15 cellular contexts compared by ENCODE assay signal in the genomic region with DNA sequence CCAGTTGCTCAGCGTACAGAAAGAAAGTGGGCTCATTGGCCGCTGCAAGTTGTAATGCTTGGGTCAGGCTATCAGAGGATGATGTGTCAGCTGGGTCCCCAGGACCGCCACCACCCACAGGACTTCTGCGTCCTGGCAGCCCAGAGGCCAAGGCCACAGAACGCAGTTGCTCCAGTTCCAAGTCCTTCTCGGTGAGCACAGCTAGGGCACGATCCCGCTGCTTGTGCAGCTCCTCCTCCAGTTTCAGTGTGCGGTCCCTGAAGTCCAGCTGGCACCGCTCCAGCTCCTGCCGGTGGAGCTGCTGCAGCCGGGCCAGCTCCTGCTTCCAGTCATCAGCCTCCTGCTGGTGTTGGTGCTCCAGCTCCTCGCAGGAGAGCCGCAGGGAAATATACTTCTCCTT. TPM values are rescaled to one million over a fixed set of nuclear protein-coding genes. Genes with fewer than 3 reads are reported as not detected.
DNase-seq lines count a peak whose midpoint lies in the region; ATAC-seq, FAIRE-seq and TF ChIP-seq lines count a peak whose summit lies in the region.
"Had no signal": no experiment of that assay in that cellular context is flagged by ENCODE, and none has a peak within 500 bp of the region (broad histone marks: within the 10 kb centered on the region; RNA-seq: fewer than 3 reads in every experiment).

No MANE protein-coding gene starts in this region.

- H3K27me3 ChIP-seq in K562 (ENCODE audit: control insufficient read depth in 2 of 2, insufficient read depth in 2 of 2, low read length in 2 of 2): no peaks in the 10 kb centered on the region
- H3K27me3 ChIP-seq in left ventricle myocardium inferior (ENCODE audit: low read depth): no peaks in the 10 kb centered on the region
- no peaks in the 10 kb centered on the region for H3K27me3 ChIP-seq in gastrocnemius medialis
- H3K27me3 ChIP-seq in naive thymus-derived CD4-positive, alpha-beta T cell (ENCODE audit: control insufficient read depth in 2 of 2, insufficient read depth in 2 of 2, low read length in 2 of 2): no peaks in the 10 kb centered on the region
- H3K27me3 ChIP-seq: breast epithelium had no signal

- ATAC-seq in K562: no peak
- peak; percentile 20 to 43 for ATAC-seq in gastrocnemius medialis
- ATAC-seq in activated CD8-positive, alpha-beta T cell treated with anti-CD3 and anti-CD28 coated beads, Interleukin-2, amount 10 ng/mL, durations not matched to agents 7 days and 5 days: no peak
- ATAC-seq in naive thymus-derived CD4-positive, alpha-beta T cell: no peak
- ATAC-seq: activated T-cell treated with anti-CD3 and anti-CD28 coated beads, Interleukin-2, amount 50 U/mL, for 4 hours had no signal

- no peak overlapping the region for H3K4me2 ChIP-seq in K562 (ENCODE audit: insufficient read depth, low read length)

- H3K27ac Mint-ChIP-seq in activated CD8-positive, alpha-beta T cell treated with anti-CD3 and anti-CD28 coated beads, Interleukin-2, amount 10 ng/mL, durations not matched to agents 7 days and 5 days: no peak overlapping the region
- peak overlapping the region in 1 of 9 donors; percentile 26 for H3K27ac Mint-ChIP-seq in naive thymus-derived CD4-positive, alpha-beta T cell
- H3K27ac Mint-ChIP-seq: IgD-negative memory B cell had no signal

- POLR2A ChIA-PET in HEK293 (lab: Yijun Ruan, JAX): no interaction called here
- POLR2A ChIA-PET in K562 (lab: Yijun Ruan, JAX): interaction anchor here (0.6 to 1.5 kb wide), 5 partner anchors 8 to 1930 kb away, joined by 3 to 5 read pairs (median 4); no protein-coding TSS in a partner anchor
- POLR2A ChIA-PET in activated CD8-positive, alpha-beta T cell treated with anti-CD3 and anti-CD28 coated beads, Interleukin-2, amount 10 ng/mL, durations not matched to agents 7 days and 5 days (lab: Charles Lee): interaction anchor here (1.1 kb wide), 1 partner anchor 190 kb away, joined by 5 read pairs; a partner anchor contains a TSS
- POLR2A ChIA-PET in naive thymus-derived CD4-positive, alpha-beta T cell (lab: Charles Lee): no interaction called here

- TF ChIP-seq CTCF in HEK293 (tag by site-specific recombination; IDR thresholded peaks at IDR 0.05): 0 out of 2 replicates have a peak, but pooled peaks have one; percentile 34
- TF ChIP-seq CTCF in K562 (IDR thresholded peaks at IDR 0.05 in 2 of 3, conservative IDR thresholded peaks at IDR 0.05 in 1 of 3; ENCODE audit: insufficient read depth in 2 of 3, low read depth in 1 of 3, low read length in 3 of 3): no peak
- TF ChIP-seq CTCF in left ventricle myocardium inferior (IDR thresholded peaks at IDR 0.05; ENCODE audit: borderline replicate concordance): peak; percentile 35
- no peak for TF ChIP-seq CTCF in gastrocnemius medialis (IDR thresholded peaks at IDR 0.05 in 4 of 5, conservative IDR thresholded peaks at IDR 0.05 in 1 of 5)

- TF ChIP-seq RAD21 in K562 (CRISPR knock-in tag; conservative IDR thresholded peaks at IDR 0.05 in 1 of 2, IDR thresholded peaks at IDR 0.05 in 1 of 2): no peak

- H3K9me1 ChIP-seq in K562 (ENCODE audit: control insufficient read depth, insufficient read depth, low read length): peaks cover 5% of the 10 kb centered on the region

- DNase-seq in K562 (ENCODE audit: extremely low read depth in 1 of 4, low spot score in 3 of 4) (no peak), left ventricle myocardium inferior (peak; percentile 82), gastrocnemius medialis (peak; percentile 45 to 78)
- no peak for DNase-seq in activated effector memory CD4-positive, alpha-beta T cell treated with Interleukin-2 at 50 U/mL for 16 hours
- DNase-seq in activated CD8-positive, alpha-beta T cell treated with anti-CD3 and anti-CD28 coated beads, Interleukin-2, amount 10 ng/mL, durations not matched to agents 7 days and 5 days: no peak
- DNase-seq in naive thymus-derived CD4-positive, alpha-beta T cell: no peak
- DNase-seq: activated T-cell treated with anti-CD3 and anti-CD28 coated beads, Interleukin-2, amount 50 U/mL, for 4 hours; NCI-H1417; NCI-H526; T-helper 2 cell had no signal

- peaks cover 6% of the 10 kb centered on the region; the same call in 1 of the 2 replicates for H3K4me1 ChIP-seq in HEK293 (ENCODE audit: control insufficient read depth, insufficient read depth, low read length)
- peaks cover 17 to 28% of the 10 kb centered on the region in 2 experiments; a peak in 4 of 5 replicates for H3K4me1 ChIP-seq in K562 (replicated peaks in 1 of 2; ENCODE audit: control insufficient read depth in 2 of 2, insufficient read depth in 2 of 2, low read length in 2 of 2)
- peaks cover 74% of the 10 kb centered on the region for H3K4me1 ChIP-seq in left ventricle myocardium inferior
- peaks cover 46 to 52% of the 10 kb centered on the region in 2 donors for H3K4me1 ChIP-seq in gastrocnemius medialis
- peaks cover 37 to 43% of the 10 kb centered on the region in 2 donors for H3K4me1 ChIP-seq in naive thymus-derived CD4-positive, alpha-beta T cell (ENCODE audit: control insufficient read depth in 2 of 2, insufficient read depth in 2 of 2, low read length in 2 of 2)

- H3K27ac ChIP-seq in HEK293 (ENCODE audit: extremely low read depth, low read depth, low read length): no peak overlapping the region
- no peak overlapping the region for H3K27ac ChIP-seq in K562 (ENCODE audit: extremely low read depth, low read depth, low read length)
- peak overlapping the region; percentile 38 for H3K27ac ChIP-seq in left ventricle myocardium inferior (replicated peaks)
- peak overlapping the region in 1 of 4 donors; percentile 50 for H3K27ac ChIP-seq in gastrocnemius medialis
- H3K27ac ChIP-seq in naive thymus-derived CD4-positive, alpha-beta T cell (ENCODE audit: low read depth, low read length): no peak overlapping the region
- H3K27ac ChIP-seq: breast epithelium had no signal

- CTCF ChIA-PET in HEK293 (lab: Yijun Ruan, JAX): no interaction called here
- CTCF ChIA-PET in K562 (lab: Yijun Ruan, JAX; ENCODE audit: low intra/inter-chr PET ratio): no interaction called here
- CTCF ChIA-PET in activated CD8-positive, alpha-beta T cell treated with anti-CD3 and anti-CD28 coated beads, Interleukin-2, amount 10 ng/mL, durations not matched to agents 7 days and 5 days (lab: Charles Lee): no interaction called here
- CTCF ChIA-PET in naive thymus-derived CD4-positive, alpha-beta T cell (lab: Charles Lee): interaction anchor here (1.1 kb wide), 1 partner anchor 138 kb away, joined by 3 read pairs; no protein-coding TSS in a partner anchor

- no peak overlapping the region for H2AFZ ChIP-seq in K562 (ENCODE audit: low read depth, low read length)

- peaks cover 35% of the 10 kb centered on the region for H3K36me3 Mint-ChIP-seq in activated CD8-positive, alpha-beta T cell treated with anti-CD3 and anti-CD28 coated beads, Interleukin-2, amount 10 ng/mL, durations not matched to agents 7 days and 5 days (ENCODE audit: low read depth)
- peaks cover 8 to 57% (median 15%) of the 10 kb centered on the region in 5 donors for H3K36me3 Mint-ChIP-seq in naive thymus-derived CD4-positive, alpha-beta T cell

- H3K27me3 Mint-ChIP-seq in activated CD8-positive, alpha-beta T cell treated with anti-CD3 and anti-CD28 coated beads, Interleukin-2, amount 10 ng/mL, durations not matched to agents 7 days and 5 days (ENCODE audit: low read depth): no peaks in the 10 kb centered on the region
- H3K27me3 Mint-ChIP-seq in naive thymus-derived CD4-positive, alpha-beta T cell: no peaks in the 10 kb centered on the region
- H3K27me3 Mint-ChIP-seq: IgD-negative memory B cell had no signal

- no peaks in the 10 kb centered on the region for H3K9me3 Mint-ChIP-seq in activated CD8-positive, alpha-beta T cell treated with anti-CD3 and anti-CD28 coated beads, Interleukin-2, amount 10 ng/mL, durations not matched to agents 7 days and 5 days (ENCODE audit: insufficient read depth)
- H3K9me3 Mint-ChIP-seq in naive thymus-derived CD4-positive, alpha-beta T cell: peaks cover 0 to 2% (median 0%) of the 10 kb centered on the region in 11 donors
- H3K9me3 Mint-ChIP-seq: activated T-cell treated with anti-CD3 and anti-CD28 coated beads, Interleukin-2, amount 50 U/mL, for 4 hours; IgD-negative memory B cell had no signal

- peak overlapping the region in 1 of 2 experiments; percentile 50; a peak in 2 of 4 replicates for H3K9ac ChIP-seq in K562 (ENCODE audit: insufficient read depth in 1 of 2, low read depth in 2 of 2, low read length in 2 of 2)

- intact Hi-C loops in K562 (cut with micrococcal nuclease): no loop called here
- intact Hi-C loops in left ventricle myocardium inferior (cut with micrococcal nuclease): no loop called here
- intact Hi-C loops in gastrocnemius medialis (cut with DNase I; ENCODE audit: low total_unique reads): loop anchor here (10.0 kb wide), 1 partner anchor 872 kb away; a partner anchor contains a TSS
- intact Hi-C loops in naive thymus-derived CD4-positive, alpha-beta T cell (cut with micrococcal nuclease): loop anchor here in 1 of 2 donors (10.0 kb wide), 1 partner anchor 552 kb away; no protein-coding TSS in a partner anchor

- no peak for TF ChIP-seq EP300 in K562 (IDR thresholded peaks at IDR 0.05; ENCODE audit: low read length)

- no peak for FAIRE-seq in K562 (lab: Jason Lieb, UNC)

- TF ChIP-seq POLR2A in K562 (conservative IDR thresholded peaks at IDR 0.05): no peak
- TF ChIP-seq POLR2A in gastrocnemius medialis (IDR thresholded peaks at IDR 0.05): no peak

- peaks cover 23% of the 10 kb centered on the region for H4K20me1 ChIP-seq in K562 (replicated peaks; ENCODE audit: control insufficient read depth, insufficient read depth, low read length)

- peaks cover 46% of the 10 kb centered on the region for H3K4me1 Mint-ChIP-seq in activated CD8-positive, alpha-beta T cell treated with anti-CD3 and anti-CD28 coated beads, Interleukin-2, amount 10 ng/mL, durations not matched to agents 7 days and 5 days (ENCODE audit: low read depth)
- H3K4me1 Mint-ChIP-seq in naive thymus-derived CD4-positive, alpha-beta T cell: peaks cover 43 to 88% (median 79%) of the 10 kb centered on the region in 7 donors

- H3K79me2 ChIP-seq in K562 (ENCODE audit: control insufficient read depth, insufficient read depth, low read length): peaks cover 20% of the 10 kb centered on the region

- H3K9me3 ChIP-seq in HEK293 (ENCODE audit: control insufficient read depth, insufficient read depth, low read depth, low read length) (no peaks in the 10 kb centered on the region), K562 (replicated peaks; ENCODE audit: control insufficient read depth, insufficient read depth, low read depth, low read length) (peaks cover 6% of the 10 kb centered on the region; the same call in 1 of the 2 replicates), left ventricle myocardium inferior (replicated peaks) (no peaks in the 10 kb centered on the region), gastrocnemius medialis (no peaks in the 10 kb centered on the region)
- H3K9me3 ChIP-seq in naive thymus-derived CD4-positive, alpha-beta T cell (ENCODE audit: control insufficient read depth in 2 of 3, low read length in 3 of 3): no peaks in the 10 kb centered on the region
- H3K9me3 ChIP-seq: breast epithelium had no signal

- H3K36me3 ChIP-seq in HEK293 (ENCODE audit: control insufficient read depth in 2 of 2, insufficient read depth in 1 of 2, low read length in 2 of 2) (peaks cover 0 to 46% of the 10 kb centered on the region in 2 experiments; a peak in 1 of 3 replicates), K562 (ENCODE audit: control insufficient read depth, insufficient read depth, low read length) (peaks cover 41% of the 10 kb centered on the region), left ventricle myocardium inferior (peaks cover 25% of the 10 kb centered on the region), gastrocnemius medialis (peaks cover 0 to 20% of the 10 kb centered on the region in 2 donors)
- peaks cover 0 to 43% (median 6%) of the 10 kb centered on the region in 3 experiments for H3K36me3 ChIP-seq in naive thymus-derived CD4-positive, alpha-beta T cell (ENCODE audit: control insufficient read depth in 2 of 3, insufficient read depth in 3 of 3, low read length in 3 of 3)
- H3K36me3 ChIP-seq: breast epithelium had no signal

- H3K4me3 Mint-ChIP-seq in activated CD8-positive, alpha-beta T cell treated with anti-CD3 and anti-CD28 coated beads, Interleukin-2, amount 10 ng/mL, durations not matched to agents 7 days and 5 days: no peak overlapping the region
- peak overlapping the region in 4 of 10 donors; percentile 32 to 93 (median 88) for H3K4me3 Mint-ChIP-seq in naive thymus-derived CD4-positive, alpha-beta T cell

- in situ Hi-C loops in K562 (cut with MboI) (no loop called here), gastrocnemius medialis (cut with MboI; ENCODE audit: low sequenced_read_pairs in 4 of 4) (loop anchor here in 1 of 4 donors (5.0 to 25.0 kb wide), 2 partner anchors 65 to 195 kb away; a partner anchor contains a TSS)

- 96% methylated on average over 14 of the region's 14 CpGs for WGBS in K562 (ENCODE audit: insufficient coverage, low coverage, missing lambda C conversion rate)

- H3K4me3 ChIP-seq in HEK293 (ENCODE audit: low read depth, low read length): no peak overlapping the region
- H3K4me3 ChIP-seq in K562: no peak overlapping the region
- no peak overlapping the region for H3K4me3 ChIP-seq in left ventricle myocardium inferior
- no peak overlapping the region for H3K4me3 ChIP-seq in gastrocnemius medialis
- H3K4me3 ChIP-seq in naive thymus-derived CD4-positive, alpha-beta T cell (ENCODE audit: low read length): no peak overlapping the region
- H3K4me3 ChIP-seq: breast epithelium, lung had no signal

- no TSS peak for BruUV-seq in K562 (replicated peaks; lab: Mats Ljungman, UMichigan)

RNA-seq across cellular contexts. Expression of a gene that starts 3.0 kb away (rescaled TPM):
- total RNA-seq in K562 (2011; cell fraction: chromatin; rRNA removed; ENCODE audit: low replicate concordance): 13.3 and 16.5 TPM in 2 replicates
- 12.8 and 13.8 TPM in 2 replicates for total RNA-seq in K562 (2011; cell fraction: nucleolus; rRNA removed)
- total RNA-seq in K562 (2011; cell fraction: nucleoplasm; rRNA removed): 11.1 and 11.5 TPM in 2 replicates
- total RNA-seq in K562 (2014; rRNA removed) (16.5 and 19.0 TPM in 2 replicates), K562 (2014; rRNA removed; fragmentation: Illumina TruSeq; extraction: Trizol) (12.8 TPM in 2 replicates), K562 (2015; rRNA removed; fragmentation: Illumina TruSeq; extraction: Trizol) (14.1 and 15.4 TPM in 2 replicates), K562 (2021) (17.8 and 19.8 TPM in 2 replicates), left ventricle myocardium inferior (6.8 TPM), gastrocnemius medialis (10 to 100 TPM; 12.3 to 17.9 (median 15.4) TPM)
- polyA plus RNA-seq in K562 (2011; rRNA removed) (5.6 and 9.0 TPM in 2 replicates), K562 (2014; fragmentation: Illumina TruSeq; extraction: Trizol) (10.9 and 12.3 TPM in 2 replicates), K562 (2014; fragmentation: Nextera tagmentation; extraction: Ambion mirVana) (1 to 10 TPM; 1.9 to 2.3 TPM), K562 (2014; rRNA removed) (8.4 and 9.0 TPM in 2 replicates)
- polyA plus RNA-seq in K562 (2011; cell fraction: cytosol; rRNA removed): 5.6 and 6.9 TPM in 2 replicates
- polyA plus RNA-seq in K562 (2011; cell fraction: nucleus; rRNA removed): 5.4 and 6.6 TPM in 2 replicates
- polyA plus RNA-seq in K562 (2012): 11.5 and 11.7 TPM in 2 replicates
- polyA minus RNA-seq in K562 (2011; rRNA and poly(A)+ RNA removed): 14.5 and 18.2 TPM in 2 replicates
- 7.6 and 9.6 TPM in 2 replicates for polyA minus RNA-seq in K562 (2011; cell fraction: cytosol; rRNA and poly(A)+ RNA removed)
- polyA minus RNA-seq in K562 (2011; cell fraction: nucleus; rRNA and poly(A)+ RNA removed): 13.7 and 16.1 TPM in 2 replicates
- total RNA-seq in activated CD8-positive, alpha-beta T cell treated with anti-CD3 and anti-CD28 coated beads, Interleukin-2, amount 10 ng/mL, durations not matched to agents 7 days and 5 days: 10 to 100 TPM; 18.0 to 18.6 TPM
- total RNA-seq in naive thymus-derived CD4-positive, alpha-beta T cell: 10 to 100 TPM; 19.6 to 31.3 (median 23.7) TPM
- 10 to 100 TPM in 1 of 2 donors, 1 to 10 TPM in 1; 9.3 to 21.1 TPM for polyA plus RNA-seq in naive thymus-derived CD4-positive, alpha-beta T cell

RNA-seq across cellular contexts. Expression of a gene that starts 5.8 kb away (rescaled TPM):
- 28.4 and 82.6 TPM in 2 replicates for total RNA-seq in K562 (2011; cell fraction: chromatin; rRNA removed; ENCODE audit: low replicate concordance)
- total RNA-seq in K562 (2011; cell fraction: nucleolus; rRNA removed): 124 and 146 TPM in 2 replicates
- 90.9 and 91.9 TPM in 2 replicates for total RNA-seq in K562 (2011; cell fraction: nucleoplasm; rRNA removed)
- 167 and 205 TPM in 2 replicates for total RNA-seq in K562 (2014; rRNA removed)
- total RNA-seq in K562 (2014; rRNA removed; fragmentation: Illumina TruSeq; extraction: Trizol): 91.8 and 96.3 TPM in 2 replicates
- total RNA-seq in K562 (2015; rRNA removed; fragmentation: Illumina TruSeq; extraction: Trizol): 125 and 132 TPM in 2 replicates
- 163 and 169 TPM in 2 replicates for total RNA-seq in K562 (2021)
- polyA plus RNA-seq in K562 (2011; rRNA removed): 168 and 233 TPM in 2 replicates
- 350 and 694 TPM in 2 replicates for polyA plus RNA-seq in K562 (2011; cell fraction: cytosol; rRNA removed)
- 197 and 295 TPM in 2 replicates for polyA plus RNA-seq in K562 (2011; cell fraction: nucleus; rRNA removed)
- polyA plus RNA-seq in K562 (2012): 144 and 197 TPM in 2 replicates
- 122 and 170 TPM in 2 replicates for polyA plus RNA-seq in K562 (2014; fragmentation: Illumina TruSeq; extraction: Trizol)
- polyA plus RNA-seq in K562 (2014; fragmentation: Nextera tagmentation; extraction: Ambion mirVana): 10 to 100 TPM in 1 of 2 experiments, 1 to 10 TPM in 1; 8.1 to 17.3 TPM
- polyA plus RNA-seq in K562 (2014; rRNA removed): 244 and 290 TPM in 2 replicates
- polyA minus RNA-seq in K562 (2011; rRNA and poly(A)+ RNA removed): 57.9 and 71.6 TPM in 2 replicates
- 60.1 and 78.3 TPM in 2 replicates for polyA minus RNA-seq in K562 (2011; cell fraction: cytosol; rRNA and poly(A)+ RNA removed)
- 31.2 and 33.3 TPM in 2 replicates for polyA minus RNA-seq in K562 (2011; cell fraction: nucleus; rRNA and poly(A)+ RNA removed)
- total RNA-seq in left ventricle myocardium inferior: 67.2 TPM
- 100 to 1,000 TPM in 3 of 4 donors, 10 to 100 TPM in 1; 76.3 to 202 (median 156) TPM for total RNA-seq in gastrocnemius medialis
- 100 to 1,000 TPM; 136 to 138 TPM for total RNA-seq in activated CD8-positive, alpha-beta T cell treated with anti-CD3 and anti-CD28 coated beads, Interleukin-2, amount 10 ng/mL, durations not matched to agents 7 days and 5 days
- 100 to 1,000 TPM in 2 of 5 experiments, 10 to 100 TPM in 3; 74.6 to 113 (median 78.8) TPM for total RNA-seq in naive thymus-derived CD4-positive, alpha-beta T cell
- polyA plus RNA-seq in naive thymus-derived CD4-positive, alpha-beta T cell: 100 to 1,000 TPM; 144 to 158 TPM

RNA-seq across cellular contexts. Expression of a gene that starts 11.2 kb away (rescaled TPM):
- 6.8 and 9.8 TPM in 2 replicates for total RNA-seq in K562 (2011; cell fraction: chromatin; rRNA removed; ENCODE audit: low replicate concordance)
- 9.3 and 9.5 TPM in 2 replicates for total RNA-seq in K562 (2011; cell fraction: nucleolus; rRNA removed)
- 9.0 and 11.7 TPM in 2 replicates for total RNA-seq in K562 (2011; cell fraction: nucleoplasm; rRNA removed)
- total RNA-seq in K562 (2014; rRNA removed) (0.69 and 2.0 TPM in 2 replicates), K562 (2014; rRNA removed; fragmentation: Illumina TruSeq; extraction: Trizol) (2.0 and 3.0 TPM in 2 replicates), K562 (2015; rRNA removed; fragmentation: Illumina TruSeq; extraction: Trizol) (0.49 and 0.76 TPM in 2 replicates), K562 (2021) (0.40 and 0.55 TPM in 2 replicates), left ventricle myocardium inferior (not detected), gastrocnemius medialis (1 to 10 TPM in 2 of 4 donors, not detected in 2; 1.9 to 2.5 TPM)
- polyA plus RNA-seq in K562 (2011; rRNA removed) (0.21 and 0.30 TPM in 2 replicates), K562 (2014; fragmentation: Illumina TruSeq; extraction: Trizol) (1.1 and 1.7 TPM in 2 replicates), K562 (2014; fragmentation: Nextera tagmentation; extraction: Ambion mirVana) (not detected), K562 (2014; rRNA removed) (3.8 and 4.2 TPM in 2 replicates)
- 0.09 and 0.77 TPM in 2 replicates for polyA plus RNA-seq in K562 (2011; cell fraction: cytosol; rRNA removed)
- polyA plus RNA-seq in K562 (2011; cell fraction: nucleus; rRNA removed): 0.95 and 1.2 TPM in 2 replicates
- polyA plus RNA-seq in K562 (2012): 0.17 and 0.21 TPM in 2 replicates
- polyA minus RNA-seq in K562 (2011; rRNA and poly(A)+ RNA removed): 1.3 and 1.8 TPM in 2 replicates
- not detected in 2 replicates for polyA minus RNA-seq in K562 (2011; cell fraction: cytosol; rRNA and poly(A)+ RNA removed)
- polyA minus RNA-seq in K562 (2011; cell fraction: nucleus; rRNA and poly(A)+ RNA removed): 2.6 and 3.2 TPM in 2 replicates
- 1 to 10 TPM in 1 of 2 experiments, under 1 TPM in 1; 0.70 to 1.1 TPM for total RNA-seq in activated CD8-positive, alpha-beta T cell treated with anti-CD3 and anti-CD28 coated beads, Interleukin-2, amount 10 ng/mL, durations not matched to agents 7 days and 5 days
- 1 to 10 TPM; 1.4 to 6.1 (median 5.0) TPM for total RNA-seq in naive thymus-derived CD4-positive, alpha-beta T cell
- under 1 TPM; 0.37 to 0.47 TPM for polyA plus RNA-seq in naive thymus-derived CD4-positive, alpha-beta T cell

RNA-seq across cellular contexts. Expression of a gene that starts 35.6 kb away (rescaled TPM):
- not detected in 2 replicates for total RNA-seq in K562 (2011; cell fraction: chromatin; rRNA removed; ENCODE audit: low replicate concordance)
- total RNA-seq in K562 (2011; cell fraction: nucleolus; rRNA removed): not detected in 2 replicates
- total RNA-seq in K562 (2011; cell fraction: nucleoplasm; rRNA removed): not detected in 2 replicates
- total RNA-seq in K562 (2014; rRNA removed): not detected in 2 replicates
- not detected in 2 replicates for total RNA-seq in K562 (2014; rRNA removed; fragmentation: Illumina TruSeq; extraction: Trizol)
- total RNA-seq in K562 (2015; rRNA removed; fragmentation: Illumina TruSeq; extraction: Trizol): not detected in 2 replicates
- total RNA-seq in K562 (2021): not detected in 2 replicates
- polyA plus RNA-seq in K562 (2011; rRNA removed): not detected in 2 replicates
- polyA plus RNA-seq in K562 (2011; cell fraction: cytosol; rRNA removed): not detected in 2 replicates
- not detected in 2 replicates for polyA plus RNA-seq in K562 (2011; cell fraction: nucleus; rRNA removed)
- polyA plus RNA-seq in K562 (2012): not detected in 2 replicates
- not detected in 2 replicates for polyA plus RNA-seq in K562 (2014; fragmentation: Illumina TruSeq; extraction: Trizol)
- not detected for polyA plus RNA-seq in K562 (2014; fragmentation: Nextera tagmentation; extraction: Ambion mirVana)
- polyA plus RNA-seq in K562 (2014; rRNA removed): not detected in 2 replicates
- not detected in 2 replicates for polyA minus RNA-seq in K562 (2011; rRNA and poly(A)+ RNA removed)
- not detected in 2 replicates for polyA minus RNA-seq in K562 (2011; cell fraction: cytosol; rRNA and poly(A)+ RNA removed)
- not detected in 2 replicates for polyA minus RNA-seq in K562 (2011; cell fraction: nucleus; rRNA and poly(A)+ RNA removed)
- not detected for total RNA-seq in left ventricle myocardium inferior
- total RNA-seq in gastrocnemius medialis: not detected
- not detected for total RNA-seq in activated CD8-positive, alpha-beta T cell treated with anti-CD3 and anti-CD28 coated beads, Interleukin-2, amount 10 ng/mL, durations not matched to agents 7 days and 5 days
- total RNA-seq in naive thymus-derived CD4-positive, alpha-beta T cell: not detected
- not detected for polyA plus RNA-seq in naive thymus-derived CD4-positive, alpha-beta T cell
- total RNA-seq: activated T-cell treated with anti-CD3 and anti-CD28 coated beads, Interleukin-2, amount 50 U/mL, for 4 hours; breast epithelium; lung; RPMI7951 had no signal
- polyA plus RNA-seq: IgD-negative memory B cell, lung had no signal

Comparison
In these comparisons a context has a peak if more than half of its experiments do, and no peak if none do; other contexts are left out.
1. CTCF ChIP-seq: peak in HEK293 (single experiment) and left ventricle myocardium inferior (single experiment); none in K562 (0 of 3) and gastrocnemius medialis (0 of 5).
2. ATAC-seq: peak in gastrocnemius medialis (2 of 2); none in K562 (single experiment), activated CD8-positive, alpha-beta T cell treated with anti-CD3 and anti-CD28 coated beads, Interleukin-2, amount 10 ng/mL, durations not matched to agents 7 days and 5 days (single experiment) and naive thymus-derived CD4-positive, alpha-beta T cell (single experiment).
3. DNase-seq: peak in left ventricle myocardium inferior (single experiment) and gastrocnemius medialis (2 of 2); none in K562 (0 of 4), activated effector memory CD4-positive, alpha-beta T cell treated with Interleukin-2 at 50 U/mL for 16 hours (single experiment), activated CD8-positive, alpha-beta T cell treated with anti-CD3 and anti-CD28 coated beads, Interleukin-2, amount 10 ng/mL, durations not matched to agents 7 days and 5 days (single experiment) and naive thymus-derived CD4-positive, alpha-beta T cell (0 of 9).
4. POLR2A ChIA-PET loops: an anchor here in K562 (0.6 to 1.5 kb wide) and activated CD8-positive, alpha-beta T cell treated with anti-CD3 and anti-CD28 coated beads, Interleukin-2, amount 10 ng/mL, durations not matched to agents 7 days and 5 days (1.1 kb wide); none called in HEK293 and naive thymus-derived CD4-positive, alpha-beta T cell.